In the genomic region with DNA sequence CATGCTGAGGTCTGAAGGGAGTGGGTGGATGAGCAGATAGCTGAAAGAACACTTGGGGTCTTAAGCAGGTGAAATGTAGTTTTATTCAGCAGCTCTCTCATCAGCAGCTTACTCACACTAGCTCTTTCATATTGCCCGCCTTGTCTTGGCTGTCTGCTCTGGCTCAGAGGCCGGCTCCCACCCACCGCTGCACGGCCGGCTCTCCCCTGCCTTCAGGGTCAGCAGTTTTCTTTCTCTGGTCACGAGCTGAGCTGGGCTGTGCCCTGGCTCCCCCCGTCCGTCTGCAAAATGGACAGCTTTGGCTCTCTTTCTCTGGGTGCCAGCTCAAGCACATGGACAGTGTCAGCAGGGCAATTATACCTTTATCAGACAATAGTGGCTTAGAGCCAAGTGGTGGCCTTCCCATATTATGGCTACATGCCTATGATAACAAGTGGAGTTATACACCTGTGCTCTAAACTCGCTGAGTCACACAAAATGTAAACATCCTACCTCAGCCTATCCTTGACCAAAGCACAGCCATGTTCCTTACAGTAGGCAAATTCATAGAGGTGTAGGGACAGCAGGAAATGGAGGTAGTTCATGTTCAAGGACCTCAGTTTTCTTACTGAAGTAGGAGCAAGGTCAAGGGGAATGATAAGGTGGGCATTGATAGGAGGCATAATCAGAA, we compare ENCODE assay signal across 17 cellular contexts.
DNase-seq lines count a peak whose midpoint lies in the region; ATAC-seq, FAIRE-seq and TF ChIP-seq lines count a peak whose summit lies in the region.
"Had no signal": no experiment of that assay in that cellular context is flagged by ENCODE, and none has a peak within 500 bp of the region (broad histone marks: within the 10 kb centered on the region; RNA-seq: fewer than 3 reads in every experiment).

No MANE protein-coding gene starts in this region.

- H3K4me1 ChIP-seq in A549 = no peaks in the 10 kb centered on the region
- H3K4me1 ChIP-seq in GM23248 (ENCODE audit: insufficient read depth) = no peaks in the 10 kb centered on the region
- H3K4me1 ChIP-seq in osteoblast (ENCODE audit: insufficient read depth, low read length) = no peaks in the 10 kb centered on the region
- H3K4me1 ChIP-seq: BLaER1, Caco-2 had no signal

- no peak overlapping the region for H3K27ac ChIP-seq in A549
- no peak overlapping the region for H3K27ac ChIP-seq in GM23248
- no peak overlapping the region for H3K27ac ChIP-seq in osteoblast (ENCODE audit: low read depth, low read length)
- H3K27ac ChIP-seq: 22Rv1, BLaER1, HL-60 had no signal

- H3K9me3 ChIP-seq in A549 (no peaks in the 10 kb centered on the region), GM23248 (ENCODE audit: low read depth) (no peaks in the 10 kb centered on the region), osteoblast (ENCODE audit: low read depth, low read length) (no peaks in the 10 kb centered on the region)
- H3K9me3 ChIP-seq: BLaER1, Caco-2 had no signal

- ATAC-seq in A549 (no peak), left colon (peak; percentile 34)
- ATAC-seq: GM23338 had no signal

- intact Hi-C loops in left colon (cut with DNase I, micrococcal nuclease) = no loop called here

- no peaks in the 10 kb centered on the region for H3F3A ChIP-seq in GM23248 (ENCODE audit: insufficient read depth)

- no peak for TF ChIP-seq EP300 in A549 (IDR thresholded peaks at IDR 0.05)

- no peak for FAIRE-seq in A549 (lab: Jason Lieb, UNC)
- FAIRE-seq: GM12891 had no signal

- H3K36me3 ChIP-seq in GM23248 (ENCODE audit: low read depth) = no peaks in the 10 kb centered on the region
- H3K36me3 ChIP-seq in osteoblast (ENCODE audit: insufficient read depth, low read length) = no peaks in the 10 kb centered on the region
- H3K36me3 ChIP-seq: BLaER1 had no signal

- WGBS in A549 (ENCODE audit: missing lambda C conversion rate) = 43% methylated on average over 6 of the region's 9 CpGs
- WGBS in GM23248 (ENCODE audit: low coverage in 1 of 2, low lambda C conversion rate in 2 of 2, missing lambda C conversion rate in 2 of 2), 2 experiments = 33 to 40% methylated on average over 9 of the region's 9 CpGs

- no peak for TF ChIP-seq RAD21 in A549 (conservative IDR thresholded peaks at IDR 0.05 in 1 of 2, IDR thresholded peaks at IDR 0.05 in 1 of 2)

- POLR2A ChIA-PET in A549 (lab: Yijun Ruan, JAX) = no interaction called here

- H3K27me3 ChIP-seq in GM23248 (replicated peaks; ENCODE audit: insufficient read depth) = no peaks in the 10 kb centered on the region
- H3K27me3 ChIP-seq in osteoblast (ENCODE audit: insufficient read depth, low read length) = no peaks in the 10 kb centered on the region
- H3K27me3 ChIP-seq: BLaER1 had no signal

- H4K20me1 ChIP-seq in GM23248 (ENCODE audit: insufficient read depth) (no peaks in the 10 kb centered on the region), osteoblast (ENCODE audit: insufficient read depth, low read length) (no peaks in the 10 kb centered on the region)
- H4K20me1 ChIP-seq: BLaER1 had no signal

- H3K79me2 ChIP-seq in GM23248 (ENCODE audit: insufficient read depth) (no peaks in the 10 kb centered on the region), osteoblast (ENCODE audit: insufficient read depth, low read length) (no peaks in the 10 kb centered on the region)

- H3K4me3 ChIP-seq in A549 (no peak overlapping the region), GM23248 (no peak overlapping the region), osteoblast (ENCODE audit: insufficient read depth, low read length) (no peak overlapping the region)
- H3K4me3 ChIP-seq: BLaER1, GM23338 had no signal

- H2AFZ ChIP-seq in GM23248 (no peak overlapping the region), osteoblast (ENCODE audit: low read length) (no peak overlapping the region)
- H2AFZ ChIP-seq: GM23338 had no signal

- no peaks in the 10 kb centered on the region for H3K9me2 ChIP-seq in GM23248 (ENCODE audit: insufficient read depth)

- H3K4me2 ChIP-seq in A549 (no peak overlapping the region), GM23248 (ENCODE audit: unreplicated experiment) (no peak overlapping the region), osteoblast (ENCODE audit: insufficient read depth, low read length) (no peak overlapping the region)
- H3K4me2 ChIP-seq: BLaER1, GM23338 had no signal

- in situ Hi-C loops in GM23248 (cut with MboI) = no loop called here

- no peak overlapping the region for H3K9ac ChIP-seq in GM23248
- H3K9ac ChIP-seq: BLaER1 had no signal

- CTCF ChIA-PET in A549 (lab: Yijun Ruan, JAX) = interaction anchor here (0.7 kb wide), 1 partner anchor 22 kb away, joined by 3 read pairs; no protein-coding TSS in a partner anchor

- peak; percentile 18 for DNase-seq in NCI-H146 (lab: John Stamatoyannopoulos, UW)
- no peak for DNase-seq in NCI-H146 treated with DMSO at 0.1 percent for 48 hours (lab: John Stamatoyannopoulos, UW; ENCODE audit: unreplicated experiment)
- no peak for DNase-seq in A549 (ENCODE audit: low read depth in 1 of 2, low spot score in 1 of 2)
- DNase-seq in NCI-H69 (lab: John Stamatoyannopoulos, UW) = peak; percentile 63
- DNase-seq in left colon = no peak
- no peak for DNase-seq in GM23248
- no peak for DNase-seq in osteoblast (ENCODE audit: insufficient read length, low spot score, missing footprints)
- DNase-seq: AML-193; Caco-2; CD8-positive, alpha-beta memory T cell; DMS79; H7 had no signal

- TF ChIP-seq POLR2A in A549 (IDR thresholded peaks at IDR 0.05; ENCODE audit: low read length) = no peak

- TF ChIP-seq CTCF in A549 (IDR thresholded peaks at IDR 0.05) (no peak), osteoblast (IDR thresholded peaks at IDR 0.05; ENCODE audit: extremely low read depth, low read depth, low read length) (no peak)

TF ChIP-seq in A549, 52 proteins besides CTCF, POLR2A, EP300 and RAD21:
- TF ChIP-seq MAFK (IDR thresholded peaks at IDR 0.05; ENCODE audit: partially characterized antibody) = peak; percentile 2
- TF ChIP-seq JUNB (IDR thresholded peaks at IDR 0.05) = no peak

Comparison
In these comparisons a context has a peak if more than half of its experiments do, and no peak if none do; other contexts are left out.
1. DNase-seq: peak in NCI-H146 (single experiment) and NCI-H69 (single experiment); none in NCI-H146 treated with DMSO at 0.1 percent for 48 hours (single experiment), A549 (0 of 2), left colon (0 of 2), GM23248 (single experiment) and osteoblast (single experiment).